Comparison of ENCODE assay signal across 24 cellular contexts in the genomic region with DNA sequence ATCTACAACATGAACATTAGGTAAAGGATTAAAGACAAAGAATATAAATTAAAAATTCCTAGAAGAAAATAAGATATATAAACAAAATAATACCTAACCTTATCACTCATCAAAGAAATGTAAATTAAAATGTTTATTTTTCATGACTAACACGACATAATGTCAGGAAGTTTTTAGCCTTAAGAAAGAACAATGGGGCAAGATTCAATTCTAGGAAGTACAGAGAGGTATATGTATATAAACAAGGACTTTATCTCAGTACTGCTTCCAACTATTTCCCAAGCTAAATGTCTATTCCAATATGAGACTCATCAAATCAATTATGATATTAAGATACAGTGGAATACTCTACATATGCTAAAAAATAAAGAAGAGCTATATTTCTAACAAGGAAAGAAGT.
"Had no signal": no experiment of that assay in that cellular context is flagged by ENCODE, and none has a peak within 500 bp of the region (broad histone marks: within the 10 kb centered on the region; RNA-seq: fewer than 3 reads in every experiment).

No MANE protein-coding gene starts in this region.

- FAIRE-seq: keratinocyte had no signal

- H3K79me2 ChIP-seq: parathyroid adenoma had no signal

- H3K27me3 ChIP-seq: gastroesophageal sphincter, neural progenitor cell, spleen, testis, tibial nerve, upper lobe of right lung, vagina had no signal

- ATAC-seq: effector memory CD8-positive, alpha-beta T cell; esophagus mucosa; gastroesophageal sphincter; left cardiac atrium; lower lobe of right lung; natural killer cell treated with Interleukin-12 subunit alpha and Interleukin-12 subunit beta and Interleukin-15 and Interleukin-18, amount 100 ng/mL, for 72 hours; psoas muscle; sciatic nerve; stimulated activated memory B cell treated with anti-CD40 and anti-IgM and Interleukin-4, amounts not matched to agents 10 μg/mL and 1 μg/mL and 100 μg/mL, for 72 hours; stimulated activated naive CD8-positive, alpha-beta T cell treated with anti-CD3 and anti-CD28 coated beads, Interleukin-15, amount 100 ng/mL, for 72 hours; upper lobe of right lung had no signal

- H3K4me2 ChIP-seq: neural progenitor cell had no signal

- H3K4me1 ChIP-seq: gastroesophageal sphincter, left ventricle myocardium inferior, lower lobe of right lung, neural progenitor cell, parathyroid adenoma, psoas muscle, spleen, testis, tibial nerve, upper lobe of right lung, vagina had no signal

- H3K4me3 ChIP-seq: gastroesophageal sphincter, left ventricle myocardium inferior, lower lobe of right lung, neural progenitor cell, psoas muscle, spleen, testis, tibial nerve, upper lobe of right lung, vagina had no signal

- H3K9me3 ChIP-seq: gastroesophageal sphincter, left ventricle myocardium inferior, lower lobe of right lung, psoas muscle, testis, tibial nerve, upper lobe of right lung, vagina had no signal

- DNase-seq: effector memory CD8-positive, alpha-beta T cell; immature natural killer cell; left cardiac atrium; left ventricle myocardium inferior; lower lobe of right lung; nucleus accumbens; psoas muscle; spleen; stimulated activated CD4-positive, alpha-beta T cell treated with anti-CD3 and anti-CD28 coated beads, Interleukin-15, amount 100 ng/mL, for 24 hours; stimulated activated CD4-positive, alpha-beta T cell treated with anti-CD3 and anti-CD28 coated beads, Interleukin-1b, Interleukin-23, amount 100 ng/mL, for 48 hours; stimulated activated CD4-positive, alpha-beta T cell treated with anti-CD3 and anti-CD28 coated beads, Interleukin-4, amount 100 ng/mL, for 24 hours; stimulated activated naive CD8-positive, alpha-beta T cell treated with anti-CD3 and anti-CD28 coated beads, Interleukin-15, amount 100 ng/mL, for 72 hours; testis; upper lobe of right lung had no signal

- H3K27ac ChIP-seq: gastroesophageal sphincter, left ventricle myocardium inferior, lower lobe of right lung, neural progenitor cell, parathyroid adenoma, psoas muscle, spleen, testis, tibial nerve, upper lobe of right lung, vagina had no signal

- H2AFZ ChIP-seq: neural progenitor cell, parathyroid adenoma had no signal

- H3K9ac ChIP-seq: neural progenitor cell, parathyroid adenoma had no signal
